In the genomic region with DNA sequence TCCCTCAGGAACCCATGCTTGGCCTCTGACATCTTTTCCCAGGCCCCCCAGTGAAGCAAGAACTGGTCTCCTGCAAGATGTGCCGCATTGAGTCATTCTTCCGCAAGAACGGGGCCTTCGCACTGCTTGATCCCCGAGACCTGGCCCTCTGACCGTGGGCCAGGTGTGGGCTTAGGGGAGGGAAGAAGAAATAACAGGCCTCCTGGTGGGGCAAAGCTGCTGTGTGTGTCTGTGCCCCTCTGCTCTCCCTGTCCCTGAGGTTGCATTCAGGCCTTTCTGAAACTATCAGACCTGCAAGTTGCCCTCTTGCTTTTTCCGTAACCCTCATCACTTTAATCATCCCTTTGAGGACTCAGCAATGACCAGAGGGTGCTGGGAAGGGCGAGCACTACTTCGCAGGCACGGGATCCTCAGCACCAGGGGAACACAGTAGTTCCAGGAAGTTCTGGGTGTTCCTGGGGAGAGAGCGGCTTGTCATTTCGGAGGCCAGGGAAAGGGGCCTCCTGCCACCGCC, we compare ENCODE assay signal across 9 cellular contexts. TPM values are rescaled to one million over a fixed set of nuclear protein-coding genes. Genes with fewer than 3 reads are reported as not detected.
A peak's percentile ranks its signal among the peaks of the same experiment; 100 is the strongest.
DNase-seq lines count a peak whose midpoint lies in the region; ATAC-seq and TF ChIP-seq lines count a peak whose summit lies in the region.
"Had no signal": no experiment of that assay in that cellular context is flagged by ENCODE, and none has a peak within 500 bp of the region (broad histone marks: within the 10 kb centered on the region; RNA-seq: fewer than 3 reads in every experiment).

No MANE protein-coding gene starts in this region.

- H3K4me1 ChIP-seq in DOHH2 (ENCODE audit: control insufficient read depth, low read length) (peaks cover 44% of the 10 kb centered on the region), SK-N-SH (ENCODE audit: control insufficient read depth in 1 of 2, insufficient read depth in 2 of 2, low read depth in 1 of 2, low read length in 1 of 2) (peaks cover 0 to 19% of the 10 kb centered on the region in 2 experiments; a peak in 1 of 4 replicates), gastroesophageal sphincter (peaks cover 0 to 55% (median 21%) of the 10 kb centered on the region in 3 donors), parathyroid adenoma (peaks cover 11% of the 10 kb centered on the region)

- H3K79me2 ChIP-seq in DOHH2 (ENCODE audit: control insufficient read depth, low read length) (peaks cover 16% of the 10 kb centered on the region), SK-N-SH (ENCODE audit: insufficient read depth) (peaks cover 11% of the 10 kb centered on the region), parathyroid adenoma (peaks cover 5% of the 10 kb centered on the region)

- peak overlapping the region; percentile 85 for H3K4me2 ChIP-seq in DOHH2 (ENCODE audit: low read length)
- H3K4me2 ChIP-seq in SK-N-SH: peak overlapping the region; percentile 85; the same call in 1 of the 2 replicates
- peak overlapping the region; percentile 80 for H3K4me2 ChIP-seq in parathyroid adenoma (ENCODE audit: low read length)

- 93% methylated on average over 10 of the region's 13 CpGs for WGBS in SK-N-SH (ENCODE audit: low lambda C conversion rate)
- 0 to 49% methylated on average over 1 to 2 of the region's 13 CpGs for WGBS in gastroesophageal sphincter (ENCODE audit: low coverage in 1 of 2), 2 donors

- H3F3A ChIP-seq in DOHH2 (ENCODE audit: control insufficient read depth, insufficient read depth): peaks cover 9% of the 10 kb centered on the region
- H3F3A ChIP-seq in SK-N-SH (replicated peaks; ENCODE audit: insufficient read depth): peaks cover 20% of the 10 kb centered on the region

- H4K20me1 ChIP-seq in DOHH2 (ENCODE audit: control insufficient read depth, insufficient read depth, low read depth, low read length) (0 out of 2 replicates have a peak, but pooled peaks cover 5% of the 10 kb centered on the region), SK-N-SH (ENCODE audit: insufficient read depth) (peaks cover 18% of the 10 kb centered on the region)

- DNase-seq in SK-N-SH (no peak), NCI-H2107 (lab: John Stamatoyannopoulos, UW) (no peak)

- peaks cover 24% of the 10 kb centered on the region for H3K36me3 ChIP-seq in DOHH2 (ENCODE audit: control insufficient read depth, low read length)
- H3K36me3 ChIP-seq in SK-N-SH (replicated peaks in 1 of 2; ENCODE audit: control insufficient read depth in 1 of 2, insufficient read depth in 2 of 2, low read length in 1 of 2): peaks cover 8 to 14% of the 10 kb centered on the region in 2 experiments
- H3K36me3 ChIP-seq in gastroesophageal sphincter: peaks cover 0 to 22% of the 10 kb centered on the region in 2 donors
- no peaks in the 10 kb centered on the region for H3K36me3 ChIP-seq in parathyroid adenoma (ENCODE audit: control insufficient read depth, insufficient read depth, low read length)

- H3K9ac ChIP-seq in SK-N-SH (no peak overlapping the region), parathyroid adenoma (no peak overlapping the region)

- peak; percentile 13 for ATAC-seq in gastroesophageal sphincter
- ATAC-seq in HG02852 (IDR thresholded peaks at IDR 0.05; ENCODE audit: unreplicated experiment): no peak
- no peak for ATAC-seq in HG03457 (IDR thresholded peaks at IDR 0.05; ENCODE audit: unreplicated experiment)
- no peak for ATAC-seq in HG03095 (IDR thresholded peaks at IDR 0.05; ENCODE audit: unreplicated experiment)

- H2AFZ ChIP-seq in SK-N-SH (ENCODE audit: low read depth) (no peak overlapping the region), parathyroid adenoma (peak overlapping the region; percentile 80)

- H3K27ac ChIP-seq in DOHH2 (ENCODE audit: low read depth, low read length) (no peak overlapping the region), SK-N-SH (ENCODE audit: low read depth in 2 of 2, low read length in 1 of 2) (no peak overlapping the region), gastroesophageal sphincter (peak overlapping the region in 1 of 4 donors; percentile 67), parathyroid adenoma (peak overlapping the region; percentile 22)
- H3K27ac ChIP-seq: thyroid gland had no signal

- TF ChIP-seq RAD21 in SK-N-SH (IDR thresholded peaks at IDR 0.05; ENCODE audit: low read length): no peak

- CTCF ChIA-PET in SK-N-SH (lab: Yijun Ruan, JAX): interaction anchor here (0.6 to 11.7 kb wide), 11 partner anchors 12 to 466 kb away, joined by 3 to 181 read pairs (median 3); a partner anchor contains a TSS

- POLR2A ChIA-PET in SK-N-SH (lab: Yijun Ruan, JAX): interaction anchor here (1.2 kb wide), 1 partner anchor 56 kb away, joined by 3 read pairs; no protein-coding TSS in a partner anchor

- TF ChIP-seq EP300 in SK-N-SH (IDR thresholded peaks at IDR 0.05; ENCODE audit: borderline replicate concordance in 1 of 2, low read depth in 1 of 2, low read length in 1 of 2) (no peak), gastroesophageal sphincter (IDR thresholded peaks at IDR 0.05) (no peak)

- H3K9me3 ChIP-seq in DOHH2 (ENCODE audit: control insufficient read depth, insufficient read depth, low read length) (no peaks in the 10 kb centered on the region), SK-N-SH (no peaks in the 10 kb centered on the region), gastroesophageal sphincter (no peaks in the 10 kb centered on the region), parathyroid adenoma (ENCODE audit: control insufficient read depth, low read length) (no peaks in the 10 kb centered on the region)
- H3K9me3 ChIP-seq: thyroid gland had no signal

- H3K9me2 ChIP-seq in DOHH2 (replicated peaks; ENCODE audit: control insufficient read depth, low read length) (no peaks in the 10 kb centered on the region), SK-N-SH (no peaks in the 10 kb centered on the region)

- H3K27me3 ChIP-seq in DOHH2 (ENCODE audit: control insufficient read depth, low read length): peaks cover 6% of the 10 kb centered on the region
- no peaks in the 10 kb centered on the region for H3K27me3 ChIP-seq in SK-N-SH (ENCODE audit: insufficient read depth)
- H3K27me3 ChIP-seq in gastroesophageal sphincter: no peaks in the 10 kb centered on the region
- H3K27me3 ChIP-seq in parathyroid adenoma (ENCODE audit: control insufficient read depth, insufficient read depth, low read length): no peaks in the 10 kb centered on the region
- H3K27me3 ChIP-seq: thyroid gland had no signal

- TF ChIP-seq CTCF in DOHH2 (IDR thresholded peaks at IDR 0.05; ENCODE audit: low read depth, low read length, poor library complexity, severe bottlenecking): no peak
- TF ChIP-seq CTCF in SK-N-SH (IDR thresholded peaks at IDR 0.05): no peak
- TF ChIP-seq CTCF in gastroesophageal sphincter (IDR thresholded peaks at IDR 0.05): no peak
- TF ChIP-seq CTCF in parathyroid adenoma (IDR thresholded peaks at IDR 0.05): no peak

- peak overlapping the region; percentile 72 for H3K4me3 ChIP-seq in DOHH2 (ENCODE audit: low read length)
- peak overlapping the region; percentile 50 to 56 for H3K4me3 ChIP-seq in SK-N-SH (ENCODE audit: low read depth in 2 of 2, low read length in 1 of 2)
- peak overlapping the region; percentile 51 to 66 for H3K4me3 ChIP-seq in gastroesophageal sphincter
- H3K4me3 ChIP-seq in parathyroid adenoma (ENCODE audit: low read depth, low read length): peak overlapping the region; percentile 42

- TF ChIP-seq POLR2A in gastroesophageal sphincter (IDR thresholded peaks at IDR 0.05): no peak

TF ChIP-seq in SK-N-SH, 30 proteins besides CTCF, POLR2A, EP300 and RAD21 (continues in another document):
- TF ChIP-seq ELF1 (IDR thresholded peaks at IDR 0.05) (no peak), RFX5 (IDR thresholded peaks at IDR 0.05; ENCODE audit: low read length) (no peak), FOSL2 (IDR thresholded peaks at IDR 0.05; ENCODE audit: borderline replicate concordance, low read depth) (no peak), CHD2 (IDR thresholded peaks at IDR 0.05; ENCODE audit: low read length, partially characterized antibody) (no peak), GATA2 (CRISPR knock-in tag; IDR thresholded peaks at IDR 0.05) (no peak)
- TF ChIP-seq, protein P1, sequence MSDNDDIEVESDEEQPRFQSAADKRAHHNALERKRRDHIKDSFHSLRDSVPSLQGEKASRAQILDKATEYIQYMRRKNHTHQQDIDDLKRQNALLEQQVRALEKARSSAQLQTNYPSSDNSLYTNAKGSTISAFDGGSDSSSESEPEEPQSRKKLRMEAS (IDR thresholded peaks at IDR 0.05; ENCODE audit: low read depth): no peak

RNA-seq across cellular contexts. Expression of a gene that starts 6.0 kb away (rescaled TPM):
- polyA plus RNA-seq in SK-N-SH (2012; rRNA removed): 437 and 495 TPM in 2 replicates
- polyA plus RNA-seq in SK-N-SH (2012; cell fraction: cytosol; rRNA removed): 349 and 422 TPM in 2 replicates
- 110 and 142 TPM in 2 replicates for polyA plus RNA-seq in SK-N-SH (2012; cell fraction: nucleus; rRNA removed)
- 100 to 1,000 TPM in 1 of 4 donors, 10 to 100 TPM in 3; 67.7 to 101 (median 84.5) TPM for total RNA-seq in gastroesophageal sphincter

RNA-seq across cellular contexts. Expression of a gene that starts 38.5 kb away (rescaled TPM):
- 22.5 and 43.7 TPM in 2 replicates for polyA plus RNA-seq in SK-N-SH (2012; rRNA removed)
- 12.3 and 24.8 TPM in 2 replicates for polyA plus RNA-seq in SK-N-SH (2012; cell fraction: cytosol; rRNA removed)
- polyA plus RNA-seq in SK-N-SH (2012; cell fraction: nucleus; rRNA removed): 109 and 117 TPM in 2 replicates
- 1,000 to 10,000 TPM in 1 of 4 donors, 100 to 1,000 TPM in 3; 308 to 1,162 (median 401) TPM for total RNA-seq in gastroesophageal sphincter

RNA-seq across cellular contexts. Expression of a gene that starts 41.8 kb away (rescaled TPM):
- not detected in 2 replicates for polyA plus RNA-seq in SK-N-SH (2012; rRNA removed)
- polyA plus RNA-seq in SK-N-SH (2012; cell fraction: cytosol; rRNA removed): 0.01 TPM in 1 of 2 replicates, not detected in the other
- polyA plus RNA-seq in SK-N-SH (2012; cell fraction: nucleus; rRNA removed): 0.08 and 0.11 TPM in 2 replicates
- under 1 TPM in 2 of 4 donors, not detected in 2; 0.31 to 0.67 TPM for total RNA-seq in gastroesophageal sphincter
